In genomic region chr9:124394167-124394566, GRCh38 we compare ENCODE assay signal across 14 cellular contexts. TPM values are rescaled to one million over a fixed set of nuclear protein-coding genes. Genes with fewer than 3 reads are reported as not detected.
DNase-seq lines count a peak whose midpoint lies in the region; ATAC-seq and TF ChIP-seq lines count a peak whose summit lies in the region.
"Had no signal": no experiment of that assay in that cellular context is flagged by ENCODE, and none has a peak within 500 bp of the region (broad histone marks: within the 10 kb centered on the region; RNA-seq: fewer than 3 reads in every experiment).

No MANE protein-coding gene starts in this region.

- TF ChIP-seq POLR2A in breast epithelium (IDR thresholded peaks at IDR 0.05), result no peak
- no peak for TF ChIP-seq POLR2A in right lobe of liver (IDR thresholded peaks at IDR 0.05)

- peaks cover 3 to 5% of the 10 kb centered on the region in 2 donors for H3K4me1 ChIP-seq in breast epithelium
- peaks cover 0 to 44% (median 21%) of the 10 kb centered on the region in 4 donors for H3K4me1 ChIP-seq in right lobe of liver

- H3K9me3 ChIP-seq in breast epithelium (no peaks in the 10 kb centered on the region), right lobe of liver (no peaks in the 10 kb centered on the region), WERI-Rb-1 (ENCODE audit: severe bottlenecking) (no peaks in the 10 kb centered on the region)

- H3K27me3 ChIP-seq in breast epithelium (no peaks in the 10 kb centered on the region), right lobe of liver (no peaks in the 10 kb centered on the region), WERI-Rb-1 (ENCODE audit: insufficient read depth, low read depth, severe bottlenecking) (no peaks in the 10 kb centered on the region)

- no peak for DNase-seq in MCF 10A (ENCODE audit: unreplicated experiment)
- no peak for DNase-seq in breast epithelium (ENCODE audit: low spot score in 2 of 2)
- peak; percentile 46 for DNase-seq in OCI-M1 (lab: John Stamatoyannopoulos, UW)
- peak; percentile 15 for DNase-seq in astrocyte of the hippocampus (ENCODE audit: low read depth, low spot score)
- DNase-seq in stimulated activated naive CD8-positive, alpha-beta T cell treated with anti-CD3 and anti-CD28 coated beads, Interleukin-15, amount 100 ng/mL, for 72 hours, result no peak
- DNase-seq in DMS53 (lab: John Stamatoyannopoulos, UW), result no peak
- no peak for DNase-seq in right lobe of liver
- DNase-seq in WERI-Rb-1, result no peak
- DNase-seq: activated CD4-positive, CD25-positive, alpha-beta regulatory T cell treated with anti-CD3 and anti-CD28 coated beads, Interleukin-2, amount 50 U/mL, for 72 hours; NCI-H446 had no signal

- peaks cover 51% of the 10 kb centered on the region for H3K4me1 Mint-ChIP-seq in MCF 10A (ENCODE audit: insufficient read depth, unreplicated experiment)
- H3K4me1 Mint-ChIP-seq in stimulated activated naive CD8-positive, alpha-beta T cell treated with anti-CD3 and anti-CD28 coated beads, Interleukin-15, amount 100 ng/mL, for 72 hours, result peaks cover 55% of the 10 kb centered on the region

- TF ChIP-seq CTCF in MCF 10A (IDR thresholded peaks at IDR 0.05; ENCODE audit: unreplicated experiment) (no peak), breast epithelium (IDR thresholded peaks at IDR 0.05) (no peak), right lobe of liver (IDR thresholded peaks at IDR 0.05) (no peak), WERI-Rb-1 (IDR thresholded peaks at IDR 0.05; ENCODE audit: low read depth, low read length) (no peak)

- CTCF ChIA-PET in MCF 10A (lab: Yijun Ruan, JAX), result interaction anchor here (1.0 to 3.3 kb wide), 4 partner anchors 16 to 143 kb away, joined by 3 to 24 read pairs (median 7); partner anchors contain the start of gene PSMB7

- H3K36me3 Mint-ChIP-seq in MCF 10A (ENCODE audit: insufficient read depth, unreplicated experiment), result peaks cover 42% of the 10 kb centered on the region

- H3K27ac ChIP-seq in breast epithelium (no peak overlapping the region), right lobe of liver (no peak overlapping the region), WERI-Rb-1 (no peak overlapping the region)
- H3K27ac ChIP-seq: coronary artery had no signal

- H3K36me3 ChIP-seq in breast epithelium (no peaks in the 10 kb centered on the region), right lobe of liver (peaks cover 0 to 12% (median 0%) of the 10 kb centered on the region in 4 donors), WERI-Rb-1 (peaks cover 26% of the 10 kb centered on the region)

- no peak overlapping the region for H3K4me3 Mint-ChIP-seq in MCF 10A (ENCODE audit: unreplicated experiment)
- H3K4me3 Mint-ChIP-seq in stimulated activated naive CD8-positive, alpha-beta T cell treated with anti-CD3 and anti-CD28 coated beads, Interleukin-15, amount 100 ng/mL, for 72 hours, result no peak overlapping the region

- H3K27ac Mint-ChIP-seq in MCF 10A (ENCODE audit: low read depth, unreplicated experiment), result peak overlapping the region; percentile 70
- H3K27ac Mint-ChIP-seq in stimulated activated naive CD8-positive, alpha-beta T cell treated with anti-CD3 and anti-CD28 coated beads, Interleukin-15, amount 100 ng/mL, for 72 hours, result peak overlapping the region in 1 of 2 donors; percentile 70

- BruUV-seq in MCF 10A (replicated peaks; lab: Mats Ljungman, UMichigan), result no TSS peak

- no peaks in the 10 kb centered on the region for H3K9me3 Mint-ChIP-seq in MCF 10A (ENCODE audit: unreplicated experiment)
- no peaks in the 10 kb centered on the region for H3K9me3 Mint-ChIP-seq in stimulated activated naive CD8-positive, alpha-beta T cell treated with anti-CD3 and anti-CD28 coated beads, Interleukin-15, amount 100 ng/mL, for 72 hours

- POLR2A ChIA-PET in MCF 10A (lab: Yijun Ruan, JAX), result interaction anchor here (1.3 to 2.4 kb wide), 4 partner anchors 16 to 23 kb away, joined by 5 to 7 read pairs (median 6); no protein-coding TSS in a partner anchor

- H3K4me3 ChIP-seq in breast epithelium, result no peak overlapping the region
- H3K4me3 ChIP-seq in right lobe of liver, result no peak overlapping the region
- no peak overlapping the region for H3K4me3 ChIP-seq in WERI-Rb-1 (ENCODE audit: low read depth, low read length)
- H3K4me3 ChIP-seq: coronary artery had no signal

- peak; percentile 93 for ATAC-seq in stimulated activated naive CD8-positive, alpha-beta T cell treated with anti-CD3 and anti-CD28 coated beads, Interleukin-15, amount 100 ng/mL, for 72 hours
- no peak for ATAC-seq in right lobe of liver
- ATAC-seq: Right ventricle myocardium inferior had no signal

- 36% methylated on average over 2 of the region's 2 CpGs for WGBS in right lobe of liver (ENCODE audit: insufficient coverage, low coverage, low lambda C conversion rate, missing lambda C conversion rate)

- no peaks in the 10 kb centered on the region for H3K27me3 Mint-ChIP-seq in MCF 10A (ENCODE audit: insufficient read depth, unreplicated experiment)
- no peaks in the 10 kb centered on the region for H3K27me3 Mint-ChIP-seq in stimulated activated naive CD8-positive, alpha-beta T cell treated with anti-CD3 and anti-CD28 coated beads, Interleukin-15, amount 100 ng/mL, for 72 hours

- intact Hi-C loops in MCF 10A (cut with micrococcal nuclease), result loop anchor here (10.0 kb wide), 1 partner anchor 269 kb away; no protein-coding TSS in a partner anchor
- intact Hi-C loops in breast epithelium (cut with DNase I; ENCODE audit: low total_unique reads), result no loop called here
- intact Hi-C loops in right lobe of liver (cut with DNase I), result no loop called here

RNA-seq across cellular contexts. Expression of gene PSMB7, which starts 21.1 kb away (rescaled TPM):
- total RNA-seq in MCF 10A (2022) (264 and 352 TPM in 2 replicates), breast epithelium (100 to 1,000 TPM; 157 to 206 (median 162) TPM), right lobe of liver (100 to 1,000 TPM in 2 of 6 experiments, 10 to 100 TPM in 4; 76.4 to 196 (median 96.8) TPM)

RNA-seq across cellular contexts. Expression of gene ADGRD2, which starts 56.1 kb away (rescaled TPM):
- total RNA-seq in MCF 10A (2022) (not detected in 2 replicates), breast epithelium (1 to 10 TPM in 2 of 3 donors, not detected in 1; 2.6 to 2.9 TPM), right lobe of liver (not detected)
- total RNA-seq: mucosa of gallbladder, pulmonary artery endothelial cell, Right ventricle myocardium inferior had no signal

Comparison
In these comparisons a context has a peak if more than half of its experiments do, and no peak if none do; other contexts are left out.
1. DNase-seq: peak in OCI-M1 (single experiment) and astrocyte of the hippocampus (single experiment); none in MCF 10A (single experiment), breast epithelium (0 of 2), stimulated activated naive CD8-positive, alpha-beta T cell treated with anti-CD3 and anti-CD28 coated beads, Interleukin-15, amount 100 ng/mL, for 72 hours (0 of 2), DMS53 (single experiment), right lobe of liver (0 of 3) and WERI-Rb-1 (single experiment).